Comparison of ENCODE assay signal across 18 cellular contexts in genomic region chr4:14771504-14772175, GRCh38.
"Had no signal": no experiment of that assay in that cellular context is flagged by ENCODE, and none has a peak within 500 bp of the region (broad histone marks: within the 10 kb centered on the region; RNA-seq: fewer than 3 reads in every experiment).

No MANE protein-coding gene starts in this region.

- DNase-seq: activated CD4-positive, alpha-beta T cell treated with anti-CD3 and anti-CD28 coated beads for 48 hours; activated CD8-positive, alpha-beta T cell treated with anti-CD3 and anti-CD28 coated beads, Interleukin-2, amount 10 ng/mL, durations not matched to agents 7 days and 5 days; activated naive CD4-positive, alpha-beta T cell treated with anti-CD3 and anti-CD28 coated beads, Interleukin-2, amount 10 ng/mL, durations not matched to agents 7 days and 5 days; cerebellar nuclear complex; effector memory CD8-positive, alpha-beta T cell; erythroblast; kidney glomerular epithelial cell; naive thymus-derived CD8-positive, alpha-beta T cell; T-helper 1 cell; upper lobe of left lung had no signal

- H3K4me3 ChIP-seq: gastroesophageal sphincter, lung, right atrium auricular region, SK-N-MC, upper lobe of left lung had no signal

- H3K27me3 Mint-ChIP-seq: activated naive CD4-positive, alpha-beta T cell treated with anti-CD3 and anti-CD28 coated beads, Interleukin-2, amount 10 ng/mL, durations not matched to agents 7 days and 5 days; dendritic cell treated with granulocyte-macrophage colony-stimulating factor and Interleukin-4, amounts not matched to agents 40 ng/mL and 50 ng/mL, for 4 days; stimulated activated memory B cell treated with anti-CD40 and anti-IgM and Interleukin-4, amounts not matched to agents 10 μg/mL and 1 μg/mL and 100 μg/mL, for 72 hours had no signal

- H3K27ac ChIP-seq: gastroesophageal sphincter, right atrium auricular region, SK-N-MC, upper lobe of left lung had no signal

- H3K36me3 Mint-ChIP-seq: activated naive CD4-positive, alpha-beta T cell treated with anti-CD3 and anti-CD28 coated beads, Interleukin-2, amount 10 ng/mL, durations not matched to agents 7 days and 5 days; naive thymus-derived CD8-positive, alpha-beta T cell; stimulated activated memory B cell treated with anti-CD40 and anti-IgM and Interleukin-4, amounts not matched to agents 10 μg/mL and 1 μg/mL and 100 μg/mL, for 72 hours had no signal

- ATAC-seq: activated CD8-positive, alpha-beta T cell treated with anti-CD3 and anti-CD28 coated beads, Interleukin-2, amount 10 ng/mL, durations not matched to agents 7 days and 5 days; effector memory CD8-positive, alpha-beta T cell; gastroesophageal sphincter; naive thymus-derived CD8-positive, alpha-beta T cell; stimulated activated memory B cell treated with anti-CD40 and anti-IgM and Interleukin-4, amounts not matched to agents 10 μg/mL and 1 μg/mL and 100 μg/mL, for 72 hours; WTC11 had no signal

- H3K4me3 Mint-ChIP-seq: activated CD8-positive, alpha-beta T cell treated with anti-CD3 and anti-CD28 coated beads, Interleukin-2, amount 10 ng/mL, durations not matched to agents 7 days and 5 days; activated naive CD4-positive, alpha-beta T cell treated with anti-CD3 and anti-CD28 coated beads, Interleukin-2, amount 10 ng/mL, durations not matched to agents 7 days and 5 days; activated T-helper 17 cell treated with anti-CD3 and anti-CD28 coated beads, Interleukin-2, amount 50 U/mL, for 72 hours; dendritic cell treated with granulocyte-macrophage colony-stimulating factor and Interleukin-4, amounts not matched to agents 40 ng/mL and 50 ng/mL, for 4 days; effector memory CD8-positive, alpha-beta T cell; naive thymus-derived CD8-positive, alpha-beta T cell; stimulated activated memory B cell treated with anti-CD40 and anti-IgM and Interleukin-4, amounts not matched to agents 10 μg/mL and 1 μg/mL and 100 μg/mL, for 72 hours; WTC11 had no signal

- H3K9me3 ChIP-seq: gastroesophageal sphincter, upper lobe of left lung had no signal

- H3K4me1 Mint-ChIP-seq: activated naive CD4-positive, alpha-beta T cell treated with anti-CD3 and anti-CD28 coated beads, Interleukin-2, amount 10 ng/mL, durations not matched to agents 7 days and 5 days; activated T-helper 17 cell treated with anti-CD3 and anti-CD28 coated beads, Interleukin-2, amount 50 U/mL, for 72 hours; WTC11 had no signal

- H3K27me3 ChIP-seq: gastroesophageal sphincter, right atrium auricular region, upper lobe of left lung had no signal

- H3K36me3 ChIP-seq: gastroesophageal sphincter, right atrium auricular region, upper lobe of left lung had no signal

- H3K9me3 Mint-ChIP-seq: activated T-helper 17 cell treated with anti-CD3 and anti-CD28 coated beads, Interleukin-2, amount 50 U/mL, for 72 hours; dendritic cell treated with granulocyte-macrophage colony-stimulating factor and Interleukin-4, amounts not matched to agents 40 ng/mL and 50 ng/mL, for 4 days; effector memory CD8-positive, alpha-beta T cell had no signal

- H3K4me1 ChIP-seq: right atrium auricular region, upper lobe of left lung had no signal

- H3K27ac Mint-ChIP-seq: activated CD8-positive, alpha-beta T cell treated with anti-CD3 and anti-CD28 coated beads, Interleukin-2, amount 10 ng/mL, durations not matched to agents 7 days and 5 days; activated naive CD4-positive, alpha-beta T cell treated with anti-CD3 and anti-CD28 coated beads, Interleukin-2, amount 10 ng/mL, durations not matched to agents 7 days and 5 days; activated T-helper 17 cell treated with anti-CD3 and anti-CD28 coated beads, Interleukin-2, amount 50 U/mL, for 72 hours; dendritic cell treated with granulocyte-macrophage colony-stimulating factor and Interleukin-4, amounts not matched to agents 40 ng/mL and 50 ng/mL, for 4 days; effector memory CD8-positive, alpha-beta T cell; naive thymus-derived CD8-positive, alpha-beta T cell; stimulated activated memory B cell treated with anti-CD40 and anti-IgM and Interleukin-4, amounts not matched to agents 10 μg/mL and 1 μg/mL and 100 μg/mL, for 72 hours; WTC11 had no signal
